1 cellular context compared by ENCODE assay signal in the genomic region with DNA sequence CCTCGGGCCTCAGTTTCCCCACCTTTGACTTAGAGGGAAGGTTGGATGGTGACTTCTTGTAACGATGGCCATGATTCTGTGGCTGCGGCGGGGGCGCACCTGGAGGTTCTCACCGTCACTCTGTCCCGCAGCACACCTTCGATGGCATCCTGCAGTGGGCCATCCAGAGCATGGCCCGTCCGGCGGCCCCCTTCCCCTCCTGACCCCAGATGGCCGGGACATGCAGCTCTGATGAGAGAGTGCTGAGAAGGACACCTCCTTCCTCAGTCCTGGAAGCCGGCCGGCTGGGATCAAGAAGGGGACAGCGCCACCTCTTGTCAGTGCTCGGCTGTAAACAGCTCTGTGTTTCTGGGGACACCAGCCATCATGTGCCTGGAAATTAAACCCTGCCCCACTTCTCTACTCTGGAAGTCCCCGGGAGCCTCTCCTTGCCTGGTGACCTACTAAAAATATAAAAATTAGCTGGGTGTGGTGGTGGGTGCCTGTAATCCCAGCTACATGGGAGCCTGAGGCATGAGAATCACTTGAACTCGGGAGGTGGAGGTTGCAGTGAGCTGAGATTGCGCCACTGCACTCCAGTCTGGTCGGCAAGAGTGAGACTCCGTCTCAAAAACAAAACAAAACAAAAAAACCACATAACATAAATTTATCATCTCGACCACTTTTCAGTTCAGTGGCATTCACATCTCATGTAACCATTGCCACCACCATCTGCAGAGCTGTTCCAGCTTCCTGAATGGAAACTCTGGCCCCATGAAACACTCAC.
TF ChIP-seq lines count a peak whose summit lies in the region.

No MANE protein-coding gene starts in this region.

TF ChIP-seq in H1, 55 proteins besides CTCF, POLR2A, EP300 and RAD21:
- TF ChIP-seq SP1 (IDR thresholded peaks at IDR 0.05; ENCODE audit: low read depth, low read length) (no peak), YY1 (IDR thresholded peaks at IDR 0.05; ENCODE audit: low read depth, low read length) (peak; percentile 66; the same call in 1 of the 2 replicates), CEBPB (IDR thresholded peaks at IDR 0.05; ENCODE audit: low read depth, low read length) (peak; percentile 2; the same call in 1 of the 2 replicates), CHD2 (IDR thresholded peaks at IDR 0.05; ENCODE audit: low read length) (no peak), PHF8 (conservative IDR thresholded peaks at IDR 0.05; ENCODE audit: low read depth, low read length) (no peak), KDM4A (IDR thresholded peaks at IDR 0.05; ENCODE audit: low read depth, low read length, severe bottlenecking) (no peak), TAF7 (optimal IDR thresholded peaks at IDR 0.05; ENCODE audit: borderline replicate concordance, low read depth, low read length) (no peak), GABPA (IDR thresholded peaks at IDR 0.05; ENCODE audit: borderline replicate concordance, insufficient read depth, low read length) (peak; percentile 64; the same call in 1 of the 2 replicates), TBP (IDR thresholded peaks at IDR 0.05; ENCODE audit: low read depth, low read length) (peak; percentile 31; the same call in 1 of the 2 replicates), CTBP2 (IDR thresholded peaks at IDR 0.05; ENCODE audit: borderline replicate concordance, insufficient read depth, insufficient read length, low read length) (peak; percentile 61), KDM5A (IDR thresholded peaks at IDR 0.05; ENCODE audit: low read length) (no peak)
- TF ChIP-seq, protein P1, sequence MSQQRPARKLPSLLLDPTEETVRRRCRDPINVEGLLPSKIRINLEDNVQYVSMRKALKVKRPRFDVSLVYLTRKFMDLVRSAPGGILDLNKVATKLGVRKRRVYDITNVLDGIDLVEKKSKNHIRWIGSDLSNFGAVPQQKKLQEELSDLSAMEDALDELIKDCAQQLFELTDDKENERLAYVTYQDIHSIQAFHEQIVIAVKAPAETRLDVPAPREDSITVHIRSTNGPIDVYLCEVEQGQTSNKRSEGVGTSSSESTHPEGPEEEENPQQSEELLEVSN (IDR thresholded peaks at IDR 0.05), result no peak
